ENCODE assay signal across 1 cellular context in the genomic region with DNA sequence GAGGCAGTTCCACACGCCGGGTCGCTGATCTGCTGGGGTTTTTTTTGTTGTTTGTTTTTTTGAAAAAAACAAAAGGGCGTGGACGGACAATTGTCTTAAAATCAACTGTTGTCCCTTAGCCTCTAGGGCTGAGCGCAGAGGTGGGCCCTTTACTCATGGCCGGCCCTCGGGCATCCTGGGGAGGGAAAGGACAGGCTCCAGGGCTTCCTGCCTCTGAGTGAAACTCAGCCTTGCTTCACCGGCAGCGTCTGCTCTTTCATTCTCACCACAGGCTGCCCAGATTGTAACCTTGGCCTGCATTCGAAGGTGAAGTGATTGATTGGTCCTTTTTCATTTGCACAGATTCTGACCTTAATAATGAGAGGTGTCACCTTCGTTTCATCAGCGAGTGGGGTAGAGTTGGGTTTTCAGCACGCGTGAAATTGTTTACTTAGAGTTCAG.
A peak's percentile ranks its signal among the peaks of the same experiment; 100 is the strongest.
TF ChIP-seq lines count a peak whose summit lies in the region.

No MANE protein-coding gene starts in this region.

TF ChIP-seq in HepG2, 621 proteins besides CTCF, POLR2A, EP300 and RAD21 (continues in another document):
- TF ChIP-seq, protein P1, sequence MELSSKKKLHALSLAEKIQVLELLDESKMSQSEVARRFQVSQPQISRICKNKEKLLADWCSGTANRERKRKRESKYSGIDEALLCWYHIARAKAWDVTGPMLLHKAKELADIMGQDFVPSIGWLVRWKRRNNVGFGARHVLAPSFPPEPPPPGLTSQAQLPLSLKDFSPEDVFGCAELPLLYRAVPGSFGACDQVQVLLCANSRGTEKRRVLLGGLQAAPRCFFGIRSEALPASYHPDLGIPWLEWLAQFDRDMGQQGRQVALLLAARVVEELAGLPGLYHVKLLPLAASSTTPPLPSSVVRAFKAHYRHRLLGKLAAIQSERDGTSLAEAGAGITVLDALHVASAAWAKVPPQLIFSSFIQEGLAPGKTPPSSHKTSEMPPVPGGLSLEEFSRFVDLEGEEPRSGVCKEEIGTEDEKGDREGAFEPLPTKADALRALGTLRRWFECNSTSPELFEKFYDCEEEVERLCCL (CRISPR knock-in tag; IDR thresholded peaks at IDR 0.05; ENCODE audit: borderline replicate concordance), result no peak
- TF ChIP-seq, protein P2, sequence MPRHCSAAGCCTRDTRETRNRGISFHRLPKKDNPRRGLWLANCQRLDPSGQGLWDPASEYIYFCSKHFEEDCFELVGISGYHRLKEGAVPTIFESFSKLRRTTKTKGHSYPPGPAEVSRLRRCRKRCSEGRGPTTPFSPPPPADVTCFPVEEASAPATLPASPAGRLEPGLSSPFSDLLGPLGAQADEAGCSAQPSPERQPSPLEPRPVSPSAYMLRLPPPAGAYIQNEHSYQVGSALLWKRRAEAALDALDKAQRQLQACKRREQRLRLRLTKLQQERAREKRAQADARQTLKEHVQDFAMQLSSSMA (CRISPR knock-in tag; IDR thresholded peaks at IDR 0.05), result no peak
- TF ChIP-seq ATF1 (CRISPR knock-in tag; IDR thresholded peaks at IDR 0.05) (no peak), ZNF329 (CRISPR knock-in tag; IDR thresholded peaks at IDR 0.05; ENCODE audit: low read depth) (0 out of 2 replicates have a peak, but pooled peaks have one; percentile 2), NONO (IDR thresholded peaks at IDR 0.05) (no peak), NONO (CRISPR knock-in tag; conservative IDR thresholded peaks at IDR 0.05) (0 out of 2 replicates have a peak, but pooled peaks have one; percentile 36), ZNF792 (CRISPR knock-in tag; IDR thresholded peaks at IDR 0.05) (0 out of 2 replicates have a peak, but pooled peaks have one; percentile 66), MTF2 (CRISPR knock-in tag; IDR thresholded peaks at IDR 0.05; ENCODE audit: borderline replicate concordance) (no peak), ZNF629 (CRISPR knock-in tag; conservative IDR thresholded peaks at IDR 0.05) (no peak), BRD4 (CRISPR knock-in tag; IDR thresholded peaks at IDR 0.05) (no peak), ZNF33A (CRISPR knock-in tag; IDR thresholded peaks at IDR 0.05; ENCODE audit: borderline replicate concordance) (no peak), ZNF230 (CRISPR knock-in tag; IDR thresholded peaks at IDR 0.05) (no peak), ESRRA (CRISPR knock-in tag; IDR thresholded peaks at IDR 0.05; ENCODE audit: low read depth) (no peak), KDM6A (CRISPR knock-in tag; IDR thresholded peaks at IDR 0.05; ENCODE audit: low read depth) (no peak), ZNF776 (CRISPR knock-in tag; IDR thresholded peaks at IDR 0.05) (no peak), ZBTB7B (CRISPR knock-in tag; IDR thresholded peaks at IDR 0.05) (no peak), ATF7 (IDR thresholded peaks at IDR 0.05) (no peak), ATF7 (CRISPR knock-in tag; IDR thresholded peaks at IDR 0.05) (no peak), TAF15 (IDR thresholded peaks at IDR 0.05; ENCODE audit: low read depth, low read length, poor library complexity, severe bottlenecking) (no peak), MAFF (IDR thresholded peaks at IDR 0.05; ENCODE audit: low read depth, low read length) (no peak), PHF8 (CRISPR knock-in tag; IDR thresholded peaks at IDR 0.05) (no peak), ZNF773 (CRISPR knock-in tag; IDR thresholded peaks at IDR 0.05; ENCODE audit: borderline replicate concordance) (no peak), ZNF292 (CRISPR knock-in tag; IDR thresholded peaks at IDR 0.05; ENCODE audit: borderline replicate concordance, low read depth) (peak; percentile 83; the same call in 1 of the 2 replicates), ZNF333 (CRISPR knock-in tag; IDR thresholded peaks at IDR 0.05; ENCODE audit: borderline replicate concordance) (no peak), ZNF564 (CRISPR knock-in tag; IDR thresholded peaks at IDR 0.05) (no peak), ZSCAN20 (CRISPR knock-in tag; IDR thresholded peaks at IDR 0.05; ENCODE audit: borderline replicate concordance) (no peak), ZFP82 (CRISPR knock-in tag; IDR thresholded peaks at IDR 0.05; ENCODE audit: borderline replicate concordance) (no peak), MXI1 (IDR thresholded peaks at IDR 0.05; ENCODE audit: borderline replicate concordance, low read depth, low read length) (no peak), ZNF430 (CRISPR knock-in tag; IDR thresholded peaks at IDR 0.05) (no peak), NR2F6 (IDR thresholded peaks at IDR 0.05) (peak; percentile 25; the same call in 1 of the 2 replicates), NR2F6 (CRISPR knock-in tag; IDR thresholded peaks at IDR 0.05) (no peak), NFYC (CRISPR knock-in tag; IDR thresholded peaks at IDR 0.05) (no peak), ZNF207 (IDR thresholded peaks at IDR 0.05; ENCODE audit: borderline replicate concordance) (no peak), HNRNPL (IDR thresholded peaks at IDR 0.05; ENCODE audit: low read depth, low read length) (no peak), EEA1 (CRISPR knock-in tag; IDR thresholded peaks at IDR 0.05; ENCODE audit: borderline replicate concordance) (no peak), ZNF33B (CRISPR knock-in tag; IDR thresholded peaks at IDR 0.05) (no peak), ZNF367 (CRISPR knock-in tag; IDR thresholded peaks at IDR 0.05; ENCODE audit: borderline replicate concordance) (no peak)
- TF ChIP-seq, protein P3, sequence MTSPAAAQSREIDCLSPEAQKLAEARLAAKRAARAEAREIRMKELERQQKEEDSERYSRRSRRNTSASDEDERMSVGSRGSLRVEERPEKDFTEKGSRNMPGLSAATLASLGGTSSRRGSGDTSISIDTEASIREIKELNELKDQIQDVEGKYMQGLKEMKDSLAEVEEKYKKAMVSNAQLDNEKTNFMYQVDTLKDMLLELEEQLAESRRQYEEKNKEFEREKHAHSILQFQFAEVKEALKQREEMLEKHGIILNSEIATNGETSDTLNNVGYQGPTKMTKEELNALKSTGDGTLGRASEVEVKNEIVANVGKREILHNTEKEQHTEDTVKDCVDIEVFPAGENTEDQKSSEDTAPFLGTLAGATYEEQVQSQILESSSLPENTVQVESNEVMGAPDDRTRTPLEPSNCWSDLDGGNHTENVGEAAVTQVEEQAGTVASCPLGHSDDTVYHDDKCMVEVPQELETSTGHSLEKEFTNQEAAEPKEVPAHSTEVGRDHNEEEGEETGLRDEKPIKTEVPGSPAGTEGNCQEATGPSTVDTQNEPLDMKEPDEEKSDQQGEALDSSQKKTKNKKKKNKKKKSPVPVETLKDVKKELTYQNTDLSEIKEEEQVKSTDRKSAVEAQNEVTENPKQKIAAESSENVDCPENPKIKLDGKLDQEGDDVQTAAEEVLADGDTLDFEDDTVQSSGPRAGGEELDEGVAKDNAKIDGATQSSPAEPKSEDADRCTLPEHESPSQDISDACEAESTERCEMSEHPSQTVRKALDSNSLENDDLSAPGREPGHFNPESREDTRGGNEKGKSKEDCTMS (CRISPR knock-in tag; conservative IDR thresholded peaks at IDR 0.05), result no peak
- TF ChIP-seq, protein P4, sequence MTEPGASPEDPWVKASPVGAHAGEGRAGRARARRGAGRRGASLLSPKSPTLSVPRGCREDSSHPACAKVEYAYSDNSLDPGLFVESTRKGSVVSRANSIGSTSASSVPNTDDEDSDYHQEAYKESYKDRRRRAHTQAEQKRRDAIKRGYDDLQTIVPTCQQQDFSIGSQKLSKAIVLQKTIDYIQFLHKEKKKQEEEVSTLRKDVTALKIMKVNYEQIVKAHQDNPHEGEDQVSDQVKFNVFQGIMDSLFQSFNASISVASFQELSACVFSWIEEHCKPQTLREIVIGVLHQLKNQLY (CRISPR knock-in tag; IDR thresholded peaks at IDR 0.05), result no peak
- TF ChIP-seq, protein P5, sequence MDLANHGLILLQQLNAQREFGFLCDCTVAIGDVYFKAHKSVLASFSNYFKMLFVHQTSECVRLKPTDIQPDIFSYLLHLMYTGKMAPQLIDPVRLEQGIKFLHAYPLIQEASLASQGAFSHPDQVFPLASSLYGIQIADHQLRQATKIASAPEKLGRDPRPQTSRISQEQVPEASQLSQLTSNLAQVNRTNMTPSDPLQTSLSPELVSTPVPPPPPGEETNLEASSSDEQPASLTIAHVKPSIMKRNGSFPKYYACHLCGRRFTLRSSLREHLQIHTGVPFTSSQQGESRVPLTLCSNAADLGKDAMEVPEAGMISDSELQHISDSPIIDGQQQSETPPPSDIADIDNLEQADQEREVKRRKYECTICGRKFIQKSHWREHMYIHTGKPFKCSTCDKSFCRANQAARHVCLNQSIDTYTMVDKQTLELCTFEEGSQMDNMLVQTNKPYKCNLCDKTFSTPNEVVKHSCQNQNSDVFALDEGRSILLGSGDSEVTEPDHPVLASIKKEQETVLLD (CRISPR knock-in tag; IDR thresholded peaks at IDR 0.05; ENCODE audit: low read depth), result peak; percentile 23; the same call in 1 of the 2 replicates
- TF ChIP-seq, protein P6, sequence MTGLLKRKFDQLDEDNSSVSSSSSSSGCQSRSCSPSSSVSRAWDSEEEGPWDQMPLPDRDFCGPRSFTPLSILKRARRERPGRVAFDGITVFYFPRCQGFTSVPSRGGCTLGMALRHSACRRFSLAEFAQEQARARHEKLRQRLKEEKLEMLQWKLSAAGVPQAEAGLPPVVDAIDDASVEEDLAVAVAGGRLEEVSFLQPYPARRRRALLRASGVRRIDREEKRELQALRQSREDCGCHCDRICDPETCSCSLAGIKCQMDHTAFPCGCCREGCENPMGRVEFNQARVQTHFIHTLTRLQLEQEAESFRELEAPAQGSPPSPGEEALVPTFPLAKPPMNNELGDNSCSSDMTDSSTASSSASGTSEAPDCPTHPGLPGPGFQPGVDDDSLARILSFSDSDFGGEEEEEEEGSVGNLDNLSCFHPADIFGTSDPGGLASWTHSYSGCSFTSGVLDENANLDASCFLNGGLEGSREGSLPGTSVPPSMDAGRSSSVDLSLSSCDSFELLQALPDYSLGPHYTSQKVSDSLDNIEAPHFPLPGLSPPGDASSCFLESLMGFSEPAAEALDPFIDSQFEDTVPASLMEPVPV (CRISPR knock-in tag; IDR thresholded peaks at IDR 0.05), result no peak
- TF ChIP-seq, protein P7, sequence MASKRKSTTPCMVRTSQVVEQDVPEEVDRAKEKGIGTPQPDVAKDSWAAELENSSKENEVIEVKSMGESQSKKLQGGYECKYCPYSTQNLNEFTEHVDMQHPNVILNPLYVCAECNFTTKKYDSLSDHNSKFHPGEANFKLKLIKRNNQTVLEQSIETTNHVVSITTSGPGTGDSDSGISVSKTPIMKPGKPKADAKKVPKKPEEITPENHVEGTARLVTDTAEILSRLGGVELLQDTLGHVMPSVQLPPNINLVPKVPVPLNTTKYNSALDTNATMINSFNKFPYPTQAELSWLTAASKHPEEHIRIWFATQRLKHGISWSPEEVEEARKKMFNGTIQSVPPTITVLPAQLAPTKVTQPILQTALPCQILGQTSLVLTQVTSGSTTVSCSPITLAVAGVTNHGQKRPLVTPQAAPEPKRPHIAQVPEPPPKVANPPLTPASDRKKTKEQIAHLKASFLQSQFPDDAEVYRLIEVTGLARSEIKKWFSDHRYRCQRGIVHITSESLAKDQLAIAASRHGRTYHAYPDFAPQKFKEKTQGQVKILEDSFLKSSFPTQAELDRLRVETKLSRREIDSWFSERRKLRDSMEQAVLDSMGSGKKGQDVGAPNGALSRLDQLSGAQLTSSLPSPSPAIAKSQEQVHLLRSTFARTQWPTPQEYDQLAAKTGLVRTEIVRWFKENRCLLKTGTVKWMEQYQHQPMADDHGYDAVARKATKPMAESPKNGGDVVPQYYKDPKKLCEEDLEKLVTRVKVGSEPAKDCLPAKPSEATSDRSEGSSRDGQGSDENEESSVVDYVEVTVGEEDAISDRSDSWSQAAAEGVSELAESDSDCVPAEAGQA (IDR thresholded peaks at IDR 0.05; ENCODE audit: low read depth), result no peak
- TF ChIP-seq, protein P7 (CRISPR knock-in tag; IDR thresholded peaks at IDR 0.05; ENCODE audit: borderline replicate concordance), result no peak
- TF ChIP-seq, protein P8, sequence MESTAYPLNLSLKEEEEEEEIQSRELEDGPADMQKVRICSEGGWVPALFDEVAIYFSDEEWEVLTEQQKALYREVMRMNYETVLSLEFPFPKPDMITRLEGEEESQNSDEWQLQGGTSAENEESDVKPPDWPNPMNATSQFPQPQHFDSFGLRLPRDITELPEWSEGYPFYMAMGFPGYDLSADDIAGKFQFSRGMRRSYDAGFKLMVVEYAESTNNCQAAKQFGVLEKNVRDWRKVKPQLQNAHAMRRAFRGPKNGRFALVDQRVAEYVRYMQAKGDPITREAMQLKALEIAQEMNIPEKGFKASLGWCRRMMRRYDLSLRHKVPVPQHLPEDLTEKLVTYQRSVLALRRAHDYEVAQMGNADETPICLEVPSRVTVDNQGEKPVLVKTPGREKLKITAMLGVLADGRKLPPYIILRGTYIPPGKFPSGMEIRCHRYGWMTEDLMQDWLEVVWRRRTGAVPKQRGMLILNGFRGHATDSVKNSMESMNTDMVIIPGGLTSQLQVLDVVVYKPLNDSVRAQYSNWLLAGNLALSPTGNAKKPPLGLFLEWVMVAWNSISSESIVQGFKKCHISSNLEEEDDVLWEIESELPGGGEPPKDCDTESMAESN (CRISPR knock-in tag; conservative IDR thresholded peaks at IDR 0.05), result no peak
